Comparison of ENCODE assay signal across 17 cellular contexts in genomic region chr9:105432247-105432857, GRCh38. TPM values are rescaled to one million over a fixed set of nuclear protein-coding genes. Genes with fewer than 3 reads are reported as not detected.
DNase-seq lines count a peak whose midpoint lies in the region; ATAC-seq, FAIRE-seq and TF ChIP-seq lines count a peak whose summit lies in the region.
"Had no signal": no experiment of that assay in that cellular context is flagged by ENCODE, and none has a peak within 500 bp of the region (broad histone marks: within the 10 kb centered on the region; RNA-seq: fewer than 3 reads in every experiment).

No MANE protein-coding gene starts in this region.

- H3K4me1 Mint-ChIP-seq in nephron progenitor cell: peaks cover 30% of the 10 kb centered on the region
- H3K4me1 Mint-ChIP-seq in activated T-helper 17 cell treated with anti-CD3 and anti-CD28 coated beads, Interleukin-2, amount 50 U/mL, for 72 hours: no peaks in the 10 kb centered on the region

- peaks cover 9% of the 10 kb centered on the region for H3K36me3 Mint-ChIP-seq in nephron progenitor cell (ENCODE audit: low read depth)
- no peaks in the 10 kb centered on the region for H3K36me3 Mint-ChIP-seq in activated T-helper 17 cell treated with anti-CD3 and anti-CD28 coated beads, Interleukin-2, amount 50 U/mL, for 72 hours (ENCODE audit: low read depth)

- intact Hi-C loops in left colon (cut with DNase I, micrococcal nuclease): no loop called here
- intact Hi-C loops in lower leg skin (cut with DNase I; ENCODE audit: low total_unique reads): no loop called here

- H3K27ac Mint-ChIP-seq in nephron progenitor cell: peak overlapping the region; percentile 71
- H3K27ac Mint-ChIP-seq in activated T-helper 17 cell treated with anti-CD3 and anti-CD28 coated beads, Interleukin-2, amount 50 U/mL, for 72 hours: no peak overlapping the region

- WGBS in lower leg skin, 2 donors: 85 to 87% methylated on average over 2 of the region's 2 CpGs

- no peak overlapping the region for H3K4me3 ChIP-seq in lower leg skin (ENCODE audit: low read depth, poor library complexity, severe bottlenecking)
- H3K4me3 ChIP-seq: GM23248, SJSA1 had no signal

- peaks cover 6% of the 10 kb centered on the region for H3K27me3 Mint-ChIP-seq in nephron progenitor cell (ENCODE audit: low read depth, poor library complexity)
- H3K27me3 Mint-ChIP-seq in activated T-helper 17 cell treated with anti-CD3 and anti-CD28 coated beads, Interleukin-2, amount 50 U/mL, for 72 hours: peaks cover 3% of the 10 kb centered on the region

- no peak overlapping the region for H3K4me3 Mint-ChIP-seq in nephron progenitor cell
- H3K4me3 Mint-ChIP-seq in activated T-helper 17 cell treated with anti-CD3 and anti-CD28 coated beads, Interleukin-2, amount 50 U/mL, for 72 hours: no peak overlapping the region

- no peak for TF ChIP-seq POLR2A in lower leg skin (IDR thresholded peaks at IDR 0.05)

- peak; percentile 95 for FAIRE-seq in D721Med (lab: Jason Lieb, UNC)

- no peak for DNase-seq in D721Med (ENCODE audit: insufficient read length, low spot score)
- DNase-seq in NCI-H524 treated with DMSO at 0.1 percent for 48 hours (lab: John Stamatoyannopoulos, UW): peak; percentile 95
- no peak for DNase-seq in left colon
- no peak for DNase-seq in nephron progenitor cell
- DNase-seq in lower leg skin (ENCODE audit: low spot score in 2 of 2): no peak
- DNase-seq in NCI-H2081 treated with DMSO at 0.1 percent for 48 hours (lab: John Stamatoyannopoulos, UW): no peak
- no peak for DNase-seq in ACHN
- DNase-seq: C1 segment of cervical spinal cord, COR-L47, DND-41, GF-D8, GM23248, KG1, NCI-H1048, NCI-H526 had no signal

- H3K9me3 Mint-ChIP-seq in nephron progenitor cell: peaks cover 27% of the 10 kb centered on the region
- peaks cover 5% of the 10 kb centered on the region for H3K9me3 Mint-ChIP-seq in activated T-helper 17 cell treated with anti-CD3 and anti-CD28 coated beads, Interleukin-2, amount 50 U/mL, for 72 hours

- peak; percentile 89 for ATAC-seq in left colon
- ATAC-seq in activated T-helper 17 cell treated with anti-CD3 and anti-CD28 coated beads, Interleukin-2, amount 50 U/mL, for 72 hours (replicated peaks): no peak

- in situ Hi-C loops in ACHN (cut with HindIII; ENCODE audit: low pct_ligation_motif_present, low pct_unique_long_range_greater_than_20kb, low sequenced_read_pairs): no loop called here

- TF ChIP-seq CTCF in D721Med (IDR thresholded peaks at IDR 0.05; ENCODE audit: insufficient read depth, missing control alignments) (no peak), nephron progenitor cell (IDR thresholded peaks at IDR 0.05) (no peak), lower leg skin (IDR thresholded peaks at IDR 0.05) (no peak)

RNA-seq across cellular contexts. Expression of gene FSD1L, which starts 15.5 kb away (rescaled TPM):
- 1 to 10 TPM; 3.8 to 7.8 TPM for total RNA-seq in left colon
- 1 to 10 TPM; 3.4 to 4.6 TPM for total RNA-seq in activated T-helper 17 cell treated with anti-CD3 and anti-CD28 coated beads, Interleukin-2, amount 50 U/mL, for 72 hours
- total RNA-seq in lower leg skin: 1 to 10 TPM in 2 of 4 donors, under 1 TPM in 2; 0.23 to 2.2 (median 1.1) TPM
